In the genomic region with DNA sequence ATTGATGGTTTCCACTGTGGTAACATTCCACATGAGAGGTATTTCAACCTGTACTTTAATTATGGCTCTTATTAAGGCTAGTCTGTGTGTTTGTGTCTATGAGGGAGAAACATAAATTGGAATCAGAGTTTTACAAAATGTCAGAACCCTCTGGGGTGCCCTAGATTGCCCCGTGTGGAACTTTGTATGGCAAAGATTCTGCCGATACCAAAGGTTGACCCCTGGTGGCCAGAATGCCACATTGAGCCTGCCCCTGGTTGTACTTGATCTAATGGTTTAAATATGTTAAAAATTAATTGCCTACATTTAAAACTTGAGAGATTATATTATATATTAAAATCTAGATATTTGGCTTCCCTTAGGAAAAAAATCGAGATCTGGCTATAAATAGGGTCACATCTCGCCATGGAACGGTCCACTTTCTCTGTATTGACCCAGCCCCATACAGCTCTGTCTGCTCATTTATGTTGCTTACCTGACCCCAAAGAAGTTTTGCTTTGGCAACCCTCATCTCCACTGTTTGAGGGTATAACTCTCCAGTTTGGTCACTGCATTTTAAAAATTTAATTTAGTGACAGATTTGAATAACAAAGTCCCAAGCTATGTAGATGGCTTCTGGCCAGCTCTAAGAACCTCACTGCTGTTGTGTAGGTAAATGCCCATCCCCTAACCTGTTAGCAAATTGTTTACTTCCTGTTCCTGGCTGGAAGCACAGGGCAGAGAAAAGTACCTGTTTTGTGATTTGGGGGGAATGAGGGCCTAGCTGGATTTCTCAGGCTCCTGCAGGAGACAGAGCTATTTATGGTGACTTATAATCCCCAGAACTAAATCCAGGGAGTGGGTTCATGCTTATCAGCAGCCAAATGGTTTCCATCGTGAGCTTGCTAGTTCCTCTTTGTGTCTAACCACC, we compare ENCODE assay signal across 8 cellular contexts.
A peak's percentile ranks its signal among the peaks of the same experiment; 100 is the strongest.
DNase-seq lines count a peak whose midpoint lies in the region; ATAC-seq and TF ChIP-seq lines count a peak whose summit lies in the region.

No MANE protein-coding gene starts in this region.

- H3K9ac ChIP-seq in mammary epithelial cell (ENCODE audit: insufficient read depth, low read length): no peak overlapping the region

- H3K9me3 Mint-ChIP-seq in CD8-positive, alpha-beta T cell: no peaks in the 10 kb centered on the region
- no peaks in the 10 kb centered on the region for H3K9me3 Mint-ChIP-seq in stimulated activated naive B cell treated with anti-CD40 and anti-IgM and Interleukin-4, amounts not matched to agents 10 μg/mL and 1 μg/mL and 100 μg/mL, for 72 hours

- no peaks in the 10 kb centered on the region for H3K79me2 ChIP-seq in mammary epithelial cell (ENCODE audit: insufficient read depth, low read length)

- in situ Hi-C loops in mammary epithelial cell (cut with MboI; ENCODE audit: low sequenced_read_pairs in 2 of 2): no loop called here

- H3K27me3 Mint-ChIP-seq in CD8-positive, alpha-beta T cell (ENCODE audit: low read depth): no peaks in the 10 kb centered on the region
- no peaks in the 10 kb centered on the region for H3K27me3 Mint-ChIP-seq in stimulated activated naive B cell treated with anti-CD40 and anti-IgM and Interleukin-4, amounts not matched to agents 10 μg/mL and 1 μg/mL and 100 μg/mL, for 72 hours

- H3K4me1 Mint-ChIP-seq in CD8-positive, alpha-beta T cell (ENCODE audit: low read depth): peaks cover 15% of the 10 kb centered on the region
- peaks cover 23 to 52% of the 10 kb centered on the region in 2 donors for H3K4me1 Mint-ChIP-seq in stimulated activated naive B cell treated with anti-CD40 and anti-IgM and Interleukin-4, amounts not matched to agents 10 μg/mL and 1 μg/mL and 100 μg/mL, for 72 hours

- dilution Hi-C loops in mammary epithelial cell (cut with HindIII; ENCODE audit: low sequenced_read_pairs): no loop called here

- no peaks in the 10 kb centered on the region for H3K36me3 ChIP-seq in CD8-positive, alpha-beta T cell (ENCODE audit: insufficient read depth, low read length)
- no peaks in the 10 kb centered on the region for H3K36me3 ChIP-seq in mammary epithelial cell (ENCODE audit: insufficient read depth, low read length)
- no peaks in the 10 kb centered on the region for H3K36me3 ChIP-seq in lower lobe of right lung

- WGBS in mammary epithelial cell (ENCODE audit: low coverage, missing lambda C conversion rate): 21% methylated on average over 6 of the region's 6 CpGs

- no peak overlapping the region for H3K4me3 ChIP-seq in CD8-positive, alpha-beta T cell (ENCODE audit: low read depth, low read length)
- H3K4me3 ChIP-seq in mammary epithelial cell (replicated peaks in 1 of 3; ENCODE audit: insufficient read depth in 1 of 3, low read depth in 2 of 3, low read length in 3 of 3) (no peak overlapping the region), lower lobe of right lung (no peak overlapping the region)

- H3K9me3 ChIP-seq in CD8-positive, alpha-beta T cell (ENCODE audit: low read length): no peaks in the 10 kb centered on the region
- H3K9me3 ChIP-seq in mammary epithelial cell (replicated peaks; ENCODE audit: insufficient read depth, low read length): no peaks in the 10 kb centered on the region
- no peaks in the 10 kb centered on the region for H3K9me3 ChIP-seq in lower lobe of right lung

- peak overlapping the region; percentile 9 for H2AFZ ChIP-seq in mammary epithelial cell (ENCODE audit: low read depth, low read length)

- no TSS peak for BruUV-seq in mammary epithelial cell (replicated peaks; lab: Mats Ljungman, UMichigan)

- TF ChIP-seq CTCF in CD8-positive, alpha-beta T cell (IDR thresholded peaks at IDR 0.05): peak; percentile 81
- TF ChIP-seq CTCF in mammary epithelial cell (conservative IDR thresholded peaks at IDR 0.05 in 1 of 2, IDR thresholded peaks at IDR 0.05 in 1 of 2; ENCODE audit: extremely low read depth in 1 of 2, insufficient read depth in 1 of 2, low read depth in 1 of 2, low read length in 2 of 2) (peak; percentile 93 to 96), lower lobe of right lung (IDR thresholded peaks at IDR 0.05) (peak; percentile 88)

- ATAC-seq in CD8-positive, alpha-beta T cell: peak; percentile 74
- ATAC-seq in GM19043 (IDR thresholded peaks at IDR 0.05; ENCODE audit: low read depth, unreplicated experiment) (peak; percentile 59), lower lobe of right lung (peak; percentile 76 to 86)
- ATAC-seq in stimulated activated naive B cell treated with anti-CD40 and anti-IgM and Interleukin-4, amounts not matched to agents 10 μg/mL and 1 μg/mL and 100 μg/mL, for 72 hours (replicated peaks): peak; percentile 92 to 95

- POLR2A ChIA-PET in CD8-positive, alpha-beta T cell (lab: Charles Lee): no interaction called here

- H3K27ac ChIP-seq in CD8-positive, alpha-beta T cell (ENCODE audit: low read depth, low read length): no peak overlapping the region
- H3K27ac ChIP-seq in mammary epithelial cell (ENCODE audit: insufficient read depth, low read depth, low read length) (no peak overlapping the region), lower lobe of right lung (peak overlapping the region; percentile 2)

- H3K27ac Mint-ChIP-seq in CD8-positive, alpha-beta T cell: no peak overlapping the region
- H3K27ac Mint-ChIP-seq in stimulated activated naive B cell treated with anti-CD40 and anti-IgM and Interleukin-4, amounts not matched to agents 10 μg/mL and 1 μg/mL and 100 μg/mL, for 72 hours: no peak overlapping the region

- CTCF ChIA-PET in CD8-positive, alpha-beta T cell (lab: Charles Lee): interaction anchor here (0.6 to 2.3 kb wide), 13 partner anchors 9 to 508 kb away, joined by 3 to 12 read pairs (median 4); partner anchors contain the start of gene PLCG2
- CTCF ChIA-PET in mammary epithelial cell (lab: Charles Lee; ENCODE audit: low non-redundant PET): interaction anchor here (0.6 kb wide), 1 partner anchor 19 kb away, joined by 11 read pairs; no protein-coding TSS in a partner anchor

- no peaks in the 10 kb centered on the region for H3K36me3 Mint-ChIP-seq in CD8-positive, alpha-beta T cell
- peaks cover 34 to 53% of the 10 kb centered on the region in 2 donors for H3K36me3 Mint-ChIP-seq in stimulated activated naive B cell treated with anti-CD40 and anti-IgM and Interleukin-4, amounts not matched to agents 10 μg/mL and 1 μg/mL and 100 μg/mL, for 72 hours

- H3K4me2 ChIP-seq in mammary epithelial cell (ENCODE audit: insufficient read depth, low read depth, low read length): no peak overlapping the region

- no peaks in the 10 kb centered on the region for H4K20me1 ChIP-seq in mammary epithelial cell (ENCODE audit: insufficient read depth, low read length)

- H3K4me3 Mint-ChIP-seq in CD8-positive, alpha-beta T cell: no peak overlapping the region
- no peak overlapping the region for H3K4me3 Mint-ChIP-seq in stimulated activated naive B cell treated with anti-CD40 and anti-IgM and Interleukin-4, amounts not matched to agents 10 μg/mL and 1 μg/mL and 100 μg/mL, for 72 hours

- H3K4me1 ChIP-seq in CD8-positive, alpha-beta T cell (ENCODE audit: insufficient read depth, low read length): no peaks in the 10 kb centered on the region
- H3K4me1 ChIP-seq in mammary epithelial cell (ENCODE audit: insufficient read depth, low read length): no peaks in the 10 kb centered on the region
- peaks cover 11% of the 10 kb centered on the region for H3K4me1 ChIP-seq in lower lobe of right lung

- H3K27me3 ChIP-seq in CD8-positive, alpha-beta T cell (ENCODE audit: insufficient read depth, low read length): no peaks in the 10 kb centered on the region
- H3K27me3 ChIP-seq in mammary epithelial cell (ENCODE audit: insufficient read depth, low read length): no peaks in the 10 kb centered on the region
- no peaks in the 10 kb centered on the region for H3K27me3 ChIP-seq in lower lobe of right lung (ENCODE audit: low read depth)

- DNase-seq in CD8-positive, alpha-beta T cell: peak; percentile 6 to 56 (median 47)
- peak in 45 of 76 experiments; percentile 4 to 70 (median 30) for DNase-seq in HUDEP-2 (lab: John Stamatoyannopoulos, UW; ENCODE audit: unreplicated experiment in 76 of 76)
- DNase-seq in T-helper 2 cell: peak in 3 of 5 experiments; percentile 10 to 55 (median 15)
- DNase-seq in mammary epithelial cell: peak; percentile 27
- peak; percentile 69 for DNase-seq in lower lobe of right lung
- DNase-seq in stimulated activated naive B cell treated with anti-CD40 and anti-IgM and Interleukin-4, amounts not matched to agents 10 μg/mL and 1 μg/mL and 100 μg/mL, for 72 hours: peak; percentile 53
- no peak for DNase-seq in NCI-H1105 (lab: John Stamatoyannopoulos, UW)

- intact Hi-C loops in CD8-positive, alpha-beta T cell (cut with DNase I, micrococcal nuclease): loop anchor here in 1 of 2 experiments (2.0 kb wide), 1 partner anchor 251 kb away; no protein-coding TSS in a partner anchor
- intact Hi-C loops in mammary epithelial cell (cut with micrococcal nuclease): loop anchor here (5.0 to 10.0 kb wide), 2 partner anchors 127 to 509 kb away; no protein-coding TSS in a partner anchor
- intact Hi-C loops in lower lobe of right lung (cut with DNase I): no loop called here
